19 cellular contexts compared by ENCODE assay signal in genomic region chr11:102479733-102480132, GRCh38. TPM values are rescaled to one million over a fixed set of nuclear protein-coding genes. Genes with fewer than 3 reads are reported as not detected.
DNase-seq lines count a peak whose midpoint lies in the region; ATAC-seq, FAIRE-seq and TF ChIP-seq lines count a peak whose summit lies in the region.
"Had no signal": no experiment of that assay in that cellular context is flagged by ENCODE, and none has a peak within 500 bp of the region (broad histone marks: within the 10 kb centered on the region; RNA-seq: fewer than 3 reads in every experiment).

No MANE protein-coding gene starts in this region.

- no peak for TF ChIP-seq RAD21 in A549 (conservative IDR thresholded peaks at IDR 0.05 in 1 of 2, IDR thresholded peaks at IDR 0.05 in 1 of 2)
- TF ChIP-seq RAD21 in IMR-90 (IDR thresholded peaks at IDR 0.05; ENCODE audit: low read length): no peak

- H2AK9ac ChIP-seq in IMR-90 (replicated peaks; ENCODE audit: low read depth, low read length, poor library complexity): no peak overlapping the region

- in situ Hi-C loops in IMR-90 (cut with MboI; ENCODE audit: low sequenced_read_pairs): loop anchor here (25.0 kb wide), 1 partner anchor 1042 kb away; no protein-coding TSS in a partner anchor

- H3K79me1 ChIP-seq in IMR-90 (ENCODE audit: low read depth in 1 of 2, low read length in 2 of 2): no peaks in the 10 kb centered on the region

- no peak overlapping the region for H2BK5ac ChIP-seq in IMR-90 (ENCODE audit: low read depth, low read length, poor library complexity, severe bottlenecking)

- H3K9ac ChIP-seq in IMR-90 (ENCODE audit: low read depth, low read length): no peak overlapping the region
- H3K9ac ChIP-seq: GM23248, KMS-11 had no signal

- H3K27me3 ChIP-seq in IMR-90 (ENCODE audit: control insufficient read depth, insufficient read depth, low read length) (no peaks in the 10 kb centered on the region), ascending aorta (no peaks in the 10 kb centered on the region)

- no peaks in the 10 kb centered on the region for H3K9me1 ChIP-seq in IMR-90 (ENCODE audit: insufficient read depth, low read length)

- H3K4ac ChIP-seq in IMR-90 (ENCODE audit: low read depth, low read length): no peak overlapping the region

- H3K27ac Mint-ChIP-seq in brain (peak overlapping the region in 3 of 5 experiments; percentile 32 to 84 (median 73)), mesothelial cell of epicardium (peak overlapping the region; percentile 88)
- H3K27ac Mint-ChIP-seq: H9 had no signal

- H2BK120ac ChIP-seq in IMR-90 (ENCODE audit: low read depth, low read length): no peak overlapping the region

- TF ChIP-seq POLR2A in A549 (IDR thresholded peaks at IDR 0.05; ENCODE audit: low read length) (no peak), IMR-90 (IDR thresholded peaks at IDR 0.05; ENCODE audit: low read depth, low read length) (no peak)

- H3K9me3 Mint-ChIP-seq in brain: no peaks in the 10 kb centered on the region
- no peaks in the 10 kb centered on the region for H3K9me3 Mint-ChIP-seq in mesothelial cell of epicardium
- H3K9me3 Mint-ChIP-seq: CD4-positive, CD25-positive, alpha-beta regulatory T cell; H9 had no signal

- no peaks in the 10 kb centered on the region for H4K20me1 ChIP-seq in IMR-90 (ENCODE audit: insufficient read depth, low read length)

- H4K91ac ChIP-seq in IMR-90 (ENCODE audit: insufficient read depth, low read depth, low read length): no peak overlapping the region

- FAIRE-seq in A549 (lab: Jason Lieb, UNC): no peak

- H3K36me3 Mint-ChIP-seq in brain: no peaks in the 10 kb centered on the region
- no peaks in the 10 kb centered on the region for H3K36me3 Mint-ChIP-seq in mesothelial cell of epicardium
- H3K36me3 Mint-ChIP-seq: CD4-positive, CD25-positive, alpha-beta regulatory T cell had no signal

- ATAC-seq in A549: no peak
- ATAC-seq in IMR-90 (ENCODE audit: low read depth): no peak
- ATAC-seq in GM19463 (IDR thresholded peaks at IDR 0.05; ENCODE audit: unreplicated experiment): no peak

- H2AFZ ChIP-seq in IMR-90 (replicated peaks; ENCODE audit: low read length, poor library complexity): no peak overlapping the region
- H2AFZ ChIP-seq: GM23248 had no signal

- DNase-seq in A549 (ENCODE audit: low read depth in 1 of 2, low spot score in 1 of 2) (no peak), IMR-90 (no peak), mesothelial cell of epicardium (ENCODE audit: low spot score in 2 of 2, unreplicated experiment in 2 of 2) (no peak), ascending aorta (ENCODE audit: low spot score in 2 of 2) (no peak)
- DNase-seq in effector CD8-positive, alpha-beta T cell (lab: John Stamatoyannopoulos, UW): no peak
- DNase-seq: CD4-positive, CD25-positive, alpha-beta regulatory T cell; GM23248; H9; NCI-H1417 treated with DMSO at 0.1 percent for 48 hours; NCI-H187 treated with DMSO at 0.1 percent for 48 hours; NCI-H2227 treated with DMSO at 0.1 percent for 48 hours; NCI-H510A; SHP77 treated with DMSO at 0.1 percent for 48 hours had no signal

- H4K5ac ChIP-seq in IMR-90 (ENCODE audit: low read depth, low read length): no peak overlapping the region

- intact Hi-C loops in IMR-90 (cut with micrococcal nuclease): no loop called here
- intact Hi-C loops in ascending aorta (cut with DNase I): no loop called here

- H3K27me3 Mint-ChIP-seq in brain (peaks cover 6% of the 10 kb centered on the region), mesothelial cell of epicardium (ENCODE audit: low read depth) (no peaks in the 10 kb centered on the region)

- H2AK5ac ChIP-seq in IMR-90 (ENCODE audit: low read depth, low read length): no peak overlapping the region

- TF ChIP-seq EP300 in A549 (IDR thresholded peaks at IDR 0.05): no peak

- no peak overlapping the region for H3K4me3 Mint-ChIP-seq in brain
- H3K4me3 Mint-ChIP-seq in mesothelial cell of epicardium: no peak overlapping the region
- H3K4me3 Mint-ChIP-seq: CD4-positive, CD25-positive, alpha-beta regulatory T cell; H9 had no signal

- H3K4me3 ChIP-seq in A549: no peak overlapping the region
- H3K4me3 ChIP-seq in IMR-90 (ENCODE audit: insufficient read depth, low read depth, low read length): no peak overlapping the region
- no peak overlapping the region for H3K4me3 ChIP-seq in ascending aorta
- H3K4me3 ChIP-seq: GM23248, SK-N-MC had no signal

- H2BK20ac ChIP-seq in IMR-90 (ENCODE audit: low read depth, low read length): no peak overlapping the region

- no peak overlapping the region for H3K56ac ChIP-seq in IMR-90 (ENCODE audit: extremely low read depth, insufficient read depth, low read length)

- H3K14ac ChIP-seq in IMR-90 (replicated peaks; ENCODE audit: low read depth, low read length): no peak overlapping the region

- BruUV-seq in IMR-90 (replicated peaks; lab: Mats Ljungman, UMichigan): no TSS peak

- WGBS in A549 (ENCODE audit: missing lambda C conversion rate): 84% methylated on average over 2 of the region's 2 CpGs
- no CpG with 5 or more reads among the region's 2 CpGs for WGBS in IMR-90 (ENCODE audit: extremely low coverage in 2 of 2, insufficient read length in 1 of 2), 2 experiments

- H3K27ac ChIP-seq in A549 (no peak overlapping the region), IMR-90 (ENCODE audit: insufficient read depth, low read length) (no peak overlapping the region), ascending aorta (no peak overlapping the region)
- H3K27ac ChIP-seq: GM23248, KMS-11, RWPE1, SK-N-MC had no signal

- no peak overlapping the region for H3K18ac ChIP-seq in IMR-90 (ENCODE audit: low read depth, low read length)

- CTCF ChIA-PET in A549 (lab: Yijun Ruan, JAX): interaction anchor here (0.6 to 1.5 kb wide), 3 partner anchors 16 to 135 kb away, joined by 3 to 4 read pairs (median 4); no protein-coding TSS in a partner anchor
- CTCF ChIA-PET in IMR-90 (lab: Yijun Ruan, JAX): interaction anchor here (0.7 kb wide), 1 partner anchor 12 kb away, joined by 7 read pairs; no protein-coding TSS in a partner anchor

- TF ChIP-seq CTCF in A549 (IDR thresholded peaks at IDR 0.05): no peak
- no peak for TF ChIP-seq CTCF in IMR-90 (conservative IDR thresholded peaks at IDR 0.05; ENCODE audit: low read depth, low read length)
- no peak for TF ChIP-seq CTCF in brain (conservative IDR thresholded peaks at IDR 0.05)
- TF ChIP-seq CTCF in mesothelial cell of epicardium (IDR thresholded peaks at IDR 0.05; ENCODE audit: unreplicated experiment): no peak
- TF ChIP-seq CTCF in ascending aorta (IDR thresholded peaks at IDR 0.05): no peak

- peaks cover 13% of the 10 kb centered on the region; the same call in 2 of the 3 replicates for H3K4me1 ChIP-seq in A549
- H3K4me1 ChIP-seq in IMR-90 (ENCODE audit: control insufficient read depth, insufficient read depth, low read length): peaks cover 6% of the 10 kb centered on the region
- H3K4me1 ChIP-seq in ascending aorta: no peaks in the 10 kb centered on the region

- no peak overlapping the region for H3K23ac ChIP-seq in IMR-90 (ENCODE audit: low read depth, low read length)

- no peak overlapping the region for H3K4me2 ChIP-seq in A549
- no peak overlapping the region for H3K4me2 ChIP-seq in IMR-90 (ENCODE audit: low read depth, low read length)

- no peaks in the 10 kb centered on the region for H3K9me3 ChIP-seq in A549
- H3K9me3 ChIP-seq in IMR-90 (ENCODE audit: control insufficient read depth, insufficient read depth, low read length): no peaks in the 10 kb centered on the region
- H3K9me3 ChIP-seq in ascending aorta: no peaks in the 10 kb centered on the region

- no peak overlapping the region for H2BK15ac ChIP-seq in IMR-90 (ENCODE audit: low read depth, low read length)

- H3K36me3 ChIP-seq in IMR-90 (ENCODE audit: control insufficient read depth, insufficient read depth, low read length): no peaks in the 10 kb centered on the region
- H3K36me3 ChIP-seq in ascending aorta: no peaks in the 10 kb centered on the region

- dilution Hi-C loops in IMR-90 (cut with HindIII; ENCODE audit: low sequenced_read_pairs, unreplicated experiment): no loop called here

- H4K8ac ChIP-seq in IMR-90 (ENCODE audit: low read depth in 2 of 2, low read length in 2 of 2): no peak overlapping the region

- H3K4me1 Mint-ChIP-seq in brain: peaks cover 44% of the 10 kb centered on the region
- peaks cover 38% of the 10 kb centered on the region for H3K4me1 Mint-ChIP-seq in mesothelial cell of epicardium

- POLR2A ChIA-PET in A549 (lab: Yijun Ruan, JAX): no interaction called here
- POLR2A ChIA-PET in IMR-90 (lab: Charles Lee; ENCODE audit: unreplicated experiment): no interaction called here

TF ChIP-seq in IMR-90, 13 proteins besides CTCF, POLR2A, EP300 and RAD21:
- no peak for TF ChIP-seq RCOR1 (IDR thresholded peaks at IDR 0.05; ENCODE audit: insufficient replicate concordance, low read length)
- TF ChIP-seq MAFK (IDR thresholded peaks at IDR 0.05; ENCODE audit: low read depth, low read length): peak; percentile 56

RNA-seq across cellular contexts. Expression of gene TMEM123, which starts 27.2 kb away (rescaled TPM):
- polyA plus RNA-seq in A549 (2011; rRNA removed): 432 and 458 TPM in 2 replicates
- 66.4 and 75.8 TPM in 2 replicates for polyA plus RNA-seq in A549 (2012; cell fraction: cytosol; rRNA removed)
- 17.6 and 18.7 TPM in 2 replicates for polyA plus RNA-seq in A549 (2012; cell fraction: nucleus; rRNA removed)
- 197 to 215 TPM (median 199 TPM) in 3 replicates for polyA plus RNA-seq in A549 (2017; fragmentation: RNase III; extraction: RNeasy Plus Mini Kit Qiagen cat#74134 plus additional on column Dnase treatment)
- polyA minus RNA-seq in A549 (2011; rRNA and poly(A)+ RNA removed): 159 and 220 TPM in 2 replicates
- 127 and 138 TPM in 2 replicates for total RNA-seq in IMR-90 (2012; rRNA removed)
- polyA plus RNA-seq in IMR-90 (2012; rRNA removed): 96.9 and 191 TPM in 2 replicates
- polyA plus RNA-seq in IMR-90 (2012; cell fraction: cytosol; rRNA removed): 27.3 and 34.3 TPM in 2 replicates
- polyA plus RNA-seq in IMR-90 (2012; cell fraction: nucleus; rRNA removed; ENCODE audit: low replicate concordance): 5.9 and 19.4 TPM in 2 replicates
- polyA plus RNA-seq in brain (ENCODE audit: insufficient read depth, low read depth, low replicate concordance): 70.0 TPM
- total RNA-seq in mesothelial cell of epicardium: 131 to 144 TPM (median 137 TPM) in 3 replicates
- 107 TPM for total RNA-seq in ascending aorta

RNA-seq across cellular contexts. Expression of gene MMP7, which starts 50.8 kb away (rescaled TPM):
- 54.8 and 62.9 TPM in 2 replicates for polyA plus RNA-seq in A549 (2011; rRNA removed)
- 5.3 and 7.3 TPM in 2 replicates for polyA plus RNA-seq in A549 (2012; cell fraction: cytosol; rRNA removed)
- polyA plus RNA-seq in A549 (2012; cell fraction: nucleus; rRNA removed): 4.1 and 4.9 TPM in 2 replicates
- polyA plus RNA-seq in A549 (2017; fragmentation: RNase III; extraction: RNeasy Plus Mini Kit Qiagen cat#74134 plus additional on column Dnase treatment): 8.9 to 10.9 TPM (median 10.1 TPM) in 3 replicates
- 11.2 and 16.4 TPM in 2 replicates for polyA minus RNA-seq in A549 (2011; rRNA and poly(A)+ RNA removed)
- not detected in 2 replicates for total RNA-seq in IMR-90 (2012; rRNA removed)
- not detected in 2 replicates for polyA plus RNA-seq in IMR-90 (2012; rRNA removed)
- not detected in 2 replicates for polyA plus RNA-seq in IMR-90 (2012; cell fraction: cytosol; rRNA removed)
- not detected in 2 replicates for polyA plus RNA-seq in IMR-90 (2012; cell fraction: nucleus; rRNA removed; ENCODE audit: low replicate concordance)
- polyA plus RNA-seq in brain (ENCODE audit: insufficient read depth, low read depth, low replicate concordance): 0.32 TPM
- 0.20 TPM in 1 of 3 replicates, not detected in the others for total RNA-seq in mesothelial cell of epicardium
- total RNA-seq in ascending aorta: not detected
- total RNA-seq: CD4-positive, CD25-positive, alpha-beta regulatory T cell; GM23248; H9 had no signal
- polyA plus RNA-seq: BJ, GM23248 had no signal
